In the genomic region with DNA sequence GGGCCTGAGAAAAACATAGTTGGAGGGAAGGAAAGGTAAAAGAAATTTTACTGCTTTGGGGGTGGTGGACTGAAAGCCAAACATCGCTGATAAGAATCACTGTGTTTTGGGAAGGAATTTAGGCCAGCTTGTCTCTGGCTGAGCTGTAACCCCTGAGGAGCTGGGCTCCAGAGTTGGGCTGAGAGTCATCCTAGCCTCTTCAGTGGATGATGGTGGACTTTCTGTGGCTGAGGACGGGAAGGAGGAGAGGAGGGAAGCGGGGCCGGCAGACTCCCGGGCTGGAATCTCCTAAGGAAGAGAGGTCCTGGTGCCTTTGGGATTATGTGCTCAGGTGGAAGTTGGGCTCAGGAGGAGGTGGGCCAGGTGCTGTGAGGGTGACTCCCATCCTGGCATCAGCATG, we compare ENCODE assay signal across 20 cellular contexts. TPM values are rescaled to one million over a fixed set of nuclear protein-coding genes. Genes with fewer than 3 reads are reported as not detected.
DNase-seq lines count a peak whose midpoint lies in the region; FAIRE-seq and TF ChIP-seq lines count a peak whose summit lies in the region.
"Had no signal": no experiment of that assay in that cellular context is flagged by ENCODE, and none has a peak within 500 bp of the region (broad histone marks: within the 10 kb centered on the region; RNA-seq: fewer than 3 reads in every experiment).

No MANE protein-coding gene starts in this region.

- H2AK5ac ChIP-seq in H9 (ENCODE audit: insufficient read length, low read length) = no peak overlapping the region
- no peak overlapping the region for H2AK5ac ChIP-seq in neuronal stem cell (ENCODE audit: low read depth, low read length)

- H3K4ac ChIP-seq in H9 (ENCODE audit: low read depth, low read length) = no peak overlapping the region
- H3K4ac ChIP-seq in neuronal stem cell (ENCODE audit: low read length) = no peak overlapping the region

- no peak overlapping the region for H3T11ph ChIP-seq in H9 (ENCODE audit: low read length)

- H3K9me3 ChIP-seq in H9 (ENCODE audit: control insufficient read depth, low read depth, low read length) (no peaks in the 10 kb centered on the region), neuronal stem cell (replicated peaks in 1 of 2; ENCODE audit: control insufficient read depth in 2 of 2, insufficient read depth in 1 of 2, low read depth in 1 of 2, low read length in 2 of 2) (no peaks in the 10 kb centered on the region)
- H3K9me3 ChIP-seq: A549 had no signal

- H3K4me1 Mint-ChIP-seq in H9 = peaks cover 9 to 10% of the 10 kb centered on the region in 2 experiments
- H3K4me1 Mint-ChIP-seq: CD4-positive, alpha-beta memory T cell had no signal

- WGBS in H9 (ENCODE audit: extremely low coverage, insufficient read length, low lambda C conversion rate) = no CpG with 5 or more reads among the region's 5 CpGs
- no CpG with 5 or more reads among the region's 5 CpGs for WGBS in neuronal stem cell (ENCODE audit: extremely low coverage in 2 of 2, insufficient read length in 2 of 2, insufficient replicate concordance in 1 of 2), 2 donors

- H3K27me3 ChIP-seq in H9 (ENCODE audit: insufficient read depth, low read length) (no peaks in the 10 kb centered on the region), neuronal stem cell (ENCODE audit: control insufficient read depth in 3 of 3, insufficient read depth in 3 of 3, low read depth in 1 of 3, low read length in 3 of 3) (peaks cover 0 to 4% (median 0%) of the 10 kb centered on the region in 3 experiments)

- no peak overlapping the region for H2BK5ac ChIP-seq in H9 (ENCODE audit: insufficient read length, low read length)
- H2BK5ac ChIP-seq in neuronal stem cell (ENCODE audit: low read length) = no peak overlapping the region

- H3K79me2 ChIP-seq in H9 (ENCODE audit: insufficient read depth, low read length) = no peaks in the 10 kb centered on the region

- peak; percentile 26 for FAIRE-seq in endometrium (lab: Jason Lieb, UNC)
- FAIRE-seq: A549, G401.6, GM12892, H54 had no signal

- H2BK15ac ChIP-seq in H9 (ENCODE audit: low read depth, low read length) (no peak overlapping the region), neuronal stem cell (ENCODE audit: low read length) (no peak overlapping the region)

- H3K23ac ChIP-seq in H9 (ENCODE audit: insufficient read length, low read depth, low read length) (no peak overlapping the region), neuronal stem cell (ENCODE audit: low read depth, low read length, poor library complexity) (no peak overlapping the region)

- H3K18ac ChIP-seq in H9 (ENCODE audit: insufficient read length, low read depth, low read length) = no peak overlapping the region
- no peak overlapping the region for H3K18ac ChIP-seq in neuronal stem cell (ENCODE audit: low read length)

- H3K14ac ChIP-seq in H9 (ENCODE audit: insufficient read depth, low read length) (no peak overlapping the region), neuronal stem cell (ENCODE audit: low read length) (peak overlapping the region; percentile 9)

- H3K56ac ChIP-seq in H9 (ENCODE audit: insufficient read length, low read depth, low read length) = no peak overlapping the region

- H4K8ac ChIP-seq in H9 (replicated peaks; ENCODE audit: insufficient read length, low read depth, low read length) (no peak overlapping the region), neuronal stem cell (ENCODE audit: low read depth, low read length) (no peak overlapping the region)

- no peak for TF ChIP-seq CTCF in H9 (conservative IDR thresholded peaks at IDR 0.05)

- no peak overlapping the region for H3K4me3 ChIP-seq in neuronal stem cell (ENCODE audit: low read length in 2 of 2)
- H3K4me3 ChIP-seq: A549 had no signal

- H3K4me2 ChIP-seq in H9 (ENCODE audit: insufficient read depth, insufficient read length, low read length) (no peak overlapping the region), neuronal stem cell (ENCODE audit: insufficient read depth, low read length, poor library complexity, severe bottlenecking) (no peak overlapping the region)
- H3K4me2 ChIP-seq: A549 had no signal

- H2AFZ ChIP-seq in H9 (ENCODE audit: low read length) = no peak overlapping the region
- H2AFZ ChIP-seq in neuronal stem cell (ENCODE audit: low read length) = no peak overlapping the region

- H2BK12ac ChIP-seq in H9 (ENCODE audit: insufficient read length, low read depth, low read length) (no peak overlapping the region), neuronal stem cell (ENCODE audit: low read length) (no peak overlapping the region)

- no peak overlapping the region for H3K4me3 Mint-ChIP-seq in H9
- H3K4me3 Mint-ChIP-seq: CD4-positive, alpha-beta memory T cell had no signal

- H2BK120ac ChIP-seq in H9 (ENCODE audit: low read depth, low read length, poor library complexity, severe bottlenecking) = no peak overlapping the region
- H2BK120ac ChIP-seq in neuronal stem cell (ENCODE audit: low read depth, low read length) = no peak overlapping the region

- in situ Hi-C loops in ACHN (cut with HindIII; ENCODE audit: low pct_ligation_motif_present, low pct_unique_long_range_greater_than_20kb, low sequenced_read_pairs) = no loop called here
- in situ Hi-C loops in G401 (cut with HindIII; ENCODE audit: low sequenced_read_pairs) = no loop called here

- DNase-seq in H9 (no peak), neuronal stem cell (ENCODE audit: low spot score) (no peak), ACHN (no peak), G401 (ENCODE audit: low spot score) (no peak), NCI-H2171 (lab: John Stamatoyannopoulos, UW) (no peak)
- no peak for DNase-seq in stimulated activated naive CD4-positive, alpha-beta T cell (lab: John Stamatoyannopoulos, UW)
- DNase-seq: 8988T; C1 segment of cervical spinal cord; Calu3; CD4-positive, alpha-beta memory T cell; COR-L47; EL; GOT3; HCEC 1CT had no signal

- H4K20me1 ChIP-seq in H9 (ENCODE audit: control insufficient read depth, insufficient read depth, insufficient read length) = no peaks in the 10 kb centered on the region

- H3K9ac ChIP-seq in H9 (ENCODE audit: extremely low read depth, insufficient read length, low read length) = no peak overlapping the region
- H3K9ac ChIP-seq in neuronal stem cell (ENCODE audit: low read depth, low read length, poor library complexity) = peak overlapping the region; percentile 12

- peaks cover 2% of the 10 kb centered on the region; the same call in 1 of the 2 replicates for H3K4me1 ChIP-seq in H9 (ENCODE audit: insufficient read depth, low read length)
- peaks cover 0 to 3% of the 10 kb centered on the region in 2 donors for H3K4me1 ChIP-seq in neuronal stem cell (ENCODE audit: control insufficient read depth in 2 of 2, insufficient read depth in 1 of 2, low read depth in 1 of 2, low read length in 2 of 2)
- H3K4me1 ChIP-seq: A549 had no signal

- H3K27ac ChIP-seq in H9 (ENCODE audit: insufficient read length, low read depth, low read length) (no peak overlapping the region), neuronal stem cell (replicated peaks; ENCODE audit: low read length) (no peak overlapping the region)
- H3K27ac ChIP-seq: A549 had no signal

- H3K27me3 Mint-ChIP-seq in H9 (ENCODE audit: low read depth) = peaks cover 21% of the 10 kb centered on the region

- H3K9me3 Mint-ChIP-seq in H9 = no peaks in the 10 kb centered on the region

- peak overlapping the region in 2 of 3 experiments; percentile 14 to 69; a peak in 2 of 7 replicates for H3K27ac Mint-ChIP-seq in H9
- H3K27ac Mint-ChIP-seq: CD4-positive, alpha-beta memory T cell had no signal

- H2BK20ac ChIP-seq in H9 (ENCODE audit: low read depth, low read length, poor library complexity, severe bottlenecking) = no peak overlapping the region

- no peaks in the 10 kb centered on the region for H3K36me3 ChIP-seq in neuronal stem cell (replicated peaks in 1 of 2; ENCODE audit: control insufficient read depth in 2 of 2, insufficient read depth in 2 of 2, low read length in 2 of 2)

- H4K91ac ChIP-seq in H9 (ENCODE audit: insufficient read length, low read depth, low read length) (no peak overlapping the region), neuronal stem cell (ENCODE audit: low read depth, low read length, poor library complexity) (no peak overlapping the region)

- H3K79me1 ChIP-seq in H9 (ENCODE audit: insufficient read depth, low read depth, low read length, poor library complexity, severe bottlenecking) = no peaks in the 10 kb centered on the region
- H3K79me1 ChIP-seq in neuronal stem cell (ENCODE audit: low read depth, low read length) = no peaks in the 10 kb centered on the region

- H3K23me2 ChIP-seq in H9 (ENCODE audit: insufficient read length, low read depth, low read length, poor library complexity, severe bottlenecking) = no peaks in the 10 kb centered on the region

- no peak overlapping the region for H4K5ac ChIP-seq in H9 (ENCODE audit: insufficient read length, low read depth, low read length)

- H3K36me3 Mint-ChIP-seq in H9 (ENCODE audit: insufficient read depth in 1 of 3, low read depth in 3 of 3) = no peaks in the 10 kb centered on the region

RNA-seq across cellular contexts. Expression of a gene that starts 8.6 kb away (rescaled TPM):
- total RNA-seq in H9 (2021) = 0.70 and 0.77 TPM in 2 replicates
- polyA plus RNA-seq in neuronal stem cell (2013, experiment 1 of 2) = not detected
- polyA plus RNA-seq in neuronal stem cell (2013, experiment 2 of 2) = not detected
- total RNA-seq in G401 (2014; rRNA removed; shearing (Covaris generic)) = not detected in 2 replicates
- total RNA-seq: Calu3; CD4-positive, alpha-beta memory T cell had no signal
- polyA plus RNA-seq: BJ; CD4-positive, alpha-beta memory T cell had no signal

RNA-seq across cellular contexts. Expression of a gene that starts 41.5 kb away (rescaled TPM):
- 22.4 and 22.7 TPM in 2 replicates for total RNA-seq in H9 (2021)
- polyA plus RNA-seq in neuronal stem cell (2013, experiment 1 of 2) = 6.1 TPM
- 6.0 TPM for polyA plus RNA-seq in neuronal stem cell (2013, experiment 2 of 2)
- not detected in 2 replicates for total RNA-seq in G401 (2014; rRNA removed; shearing (Covaris generic))
- total RNA-seq: CD4-positive, alpha-beta memory T cell had no signal
- polyA plus RNA-seq: CD4-positive, alpha-beta memory T cell had no signal

Comparison
In these comparisons a context has a peak if more than half of its experiments do, and no peak if none do; other contexts are left out.
1. RNA of a gene that starts 41.5 kb away (total RNA-seq): 22.4 to 22.7 TPM in H9; not detected in G401; every median in the first group is over 10 times any median in the second.